1 cellular context compared by ENCODE assay signal in the genomic region with DNA sequence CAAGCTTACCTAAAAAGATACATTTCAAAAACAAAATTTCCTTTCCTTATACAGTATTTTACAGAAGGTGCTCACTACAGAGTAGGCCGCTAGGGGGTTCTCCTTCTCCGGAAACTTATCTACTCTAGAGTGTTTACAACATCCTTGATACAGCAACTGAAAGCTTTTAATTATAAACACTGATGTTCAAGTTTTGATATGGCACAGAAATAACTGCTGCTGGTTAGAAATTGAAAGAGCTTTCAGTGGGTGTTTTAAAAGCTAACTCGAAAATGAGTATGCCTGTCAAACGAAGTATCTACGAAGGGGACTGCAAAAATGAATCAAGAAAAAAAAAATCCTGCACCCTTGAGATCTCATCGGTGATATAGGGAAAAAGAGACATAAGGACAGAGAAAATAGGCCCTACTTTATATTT.
TF ChIP-seq lines count a peak whose summit lies in the region.

No MANE protein-coding gene starts in this region.

TF ChIP-seq in HCT116, 20 proteins besides CTCF, POLR2A, EP300 and RAD21 (continued from another document):
- TF ChIP-seq, protein P1, sequence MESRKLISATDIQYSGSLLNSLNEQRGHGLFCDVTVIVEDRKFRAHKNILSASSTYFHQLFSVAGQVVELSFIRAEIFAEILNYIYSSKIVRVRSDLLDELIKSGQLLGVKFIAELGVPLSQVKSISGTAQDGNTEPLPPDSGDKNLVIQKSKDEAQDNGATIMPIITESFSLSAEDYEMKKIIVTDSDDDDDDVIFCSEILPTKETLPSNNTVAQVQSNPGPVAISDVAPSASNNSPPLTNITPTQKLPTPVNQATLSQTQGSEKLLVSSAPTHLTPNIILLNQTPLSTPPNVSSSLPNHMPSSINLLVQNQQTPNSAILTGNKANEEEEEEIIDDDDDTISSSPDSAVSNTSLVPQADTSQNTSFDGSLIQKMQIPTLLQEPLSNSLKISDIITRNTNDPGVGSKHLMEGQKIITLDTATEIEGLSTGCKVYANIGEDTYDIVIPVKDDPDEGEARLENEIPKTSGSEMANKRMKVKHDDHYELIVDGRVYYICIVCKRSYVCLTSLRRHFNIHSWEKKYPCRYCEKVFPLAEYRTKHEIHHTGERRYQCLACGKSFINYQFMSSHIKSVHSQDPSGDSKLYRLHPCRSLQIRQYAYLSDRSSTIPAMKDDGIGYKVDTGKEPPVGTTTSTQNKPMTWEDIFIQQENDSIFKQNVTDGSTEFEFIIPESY (IDR thresholded peaks at IDR 0.05; ENCODE audit: extremely low read depth, insufficient replicate concordance, low read length) = no peak
- TF ChIP-seq FOSL1 (IDR thresholded peaks at IDR 0.05; ENCODE audit: low read depth) (0 out of 2 replicates have a peak, but pooled peaks have one; percentile 17), CEBPB (IDR thresholded peaks at IDR 0.05; ENCODE audit: low read depth) (peak; percentile 46; the same call in 1 of the 2 replicates), TCF7L2 (IDR thresholded peaks at IDR 0.05; ENCODE audit: borderline replicate concordance, extremely low read depth, insufficient read depth, insufficient read length) (no peak), EGR1 (IDR thresholded peaks at IDR 0.05; ENCODE audit: low read depth) (0 out of 2 replicates have a peak, but pooled peaks have one; percentile 12), EZH2 (IDR thresholded peaks at IDR 0.05) (no peak)
- TF ChIP-seq, protein P2, sequence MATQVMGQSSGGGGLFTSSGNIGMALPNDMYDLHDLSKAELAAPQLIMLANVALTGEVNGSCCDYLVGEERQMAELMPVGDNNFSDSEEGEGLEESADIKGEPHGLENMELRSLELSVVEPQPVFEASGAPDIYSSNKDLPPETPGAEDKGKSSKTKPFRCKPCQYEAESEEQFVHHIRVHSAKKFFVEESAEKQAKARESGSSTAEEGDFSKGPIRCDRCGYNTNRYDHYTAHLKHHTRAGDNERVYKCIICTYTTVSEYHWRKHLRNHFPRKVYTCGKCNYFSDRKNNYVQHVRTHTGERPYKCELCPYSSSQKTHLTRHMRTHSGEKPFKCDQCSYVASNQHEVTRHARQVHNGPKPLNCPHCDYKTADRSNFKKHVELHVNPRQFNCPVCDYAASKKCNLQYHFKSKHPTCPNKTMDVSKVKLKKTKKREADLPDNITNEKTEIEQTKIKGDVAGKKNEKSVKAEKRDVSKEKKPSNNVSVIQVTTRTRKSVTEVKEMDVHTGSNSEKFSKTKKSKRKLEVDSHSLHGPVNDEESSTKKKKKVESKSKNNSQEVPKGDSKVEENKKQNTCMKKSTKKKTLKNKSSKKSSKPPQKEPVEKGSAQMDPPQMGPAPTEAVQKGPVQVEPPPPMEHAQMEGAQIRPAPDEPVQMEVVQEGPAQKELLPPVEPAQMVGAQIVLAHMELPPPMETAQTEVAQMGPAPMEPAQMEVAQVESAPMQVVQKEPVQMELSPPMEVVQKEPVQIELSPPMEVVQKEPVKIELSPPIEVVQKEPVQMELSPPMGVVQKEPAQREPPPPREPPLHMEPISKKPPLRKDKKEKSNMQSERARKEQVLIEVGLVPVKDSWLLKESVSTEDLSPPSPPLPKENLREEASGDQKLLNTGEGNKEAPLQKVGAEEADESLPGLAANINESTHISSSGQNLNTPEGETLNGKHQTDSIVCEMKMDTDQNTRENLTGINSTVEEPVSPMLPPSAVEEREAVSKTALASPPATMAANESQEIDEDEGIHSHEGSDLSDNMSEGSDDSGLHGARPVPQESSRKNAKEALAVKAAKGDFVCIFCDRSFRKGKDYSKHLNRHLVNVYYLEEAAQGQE (IDR thresholded peaks at IDR 0.05; ENCODE audit: low read depth) = no peak
- TF ChIP-seq, protein P3, sequence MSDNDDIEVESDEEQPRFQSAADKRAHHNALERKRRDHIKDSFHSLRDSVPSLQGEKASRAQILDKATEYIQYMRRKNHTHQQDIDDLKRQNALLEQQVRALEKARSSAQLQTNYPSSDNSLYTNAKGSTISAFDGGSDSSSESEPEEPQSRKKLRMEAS (IDR thresholded peaks at IDR 0.05) = no peak
